Comparison of ENCODE assay signal across 20 cellular contexts in the genomic region with DNA sequence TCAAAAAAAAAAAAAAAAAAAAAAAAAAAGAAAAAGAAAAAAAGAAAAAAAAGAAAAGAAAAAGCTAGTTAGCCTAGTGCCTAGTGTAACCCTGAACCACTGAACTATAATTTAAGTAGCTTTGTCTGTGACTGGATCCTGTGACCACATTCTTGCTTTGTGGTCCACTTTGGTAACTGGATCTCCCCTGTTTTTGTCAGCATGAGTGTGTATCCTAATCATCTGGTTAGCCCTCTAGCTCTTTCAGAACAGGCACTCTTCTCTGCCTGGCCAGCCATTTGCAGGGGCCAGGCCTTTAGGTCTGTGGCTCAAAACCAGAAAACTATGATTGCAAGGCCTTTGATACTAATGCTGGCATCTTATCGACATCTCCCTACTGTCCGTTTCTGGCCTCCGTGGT. TPM values are rescaled to one million over a fixed set of nuclear protein-coding genes. Genes with fewer than 3 reads are reported as not detected.
DNase-seq lines count a peak whose midpoint lies in the region; ATAC-seq and TF ChIP-seq lines count a peak whose summit lies in the region.
"Had no signal": no experiment of that assay in that cellular context is flagged by ENCODE, and none has a peak within 500 bp of the region (broad histone marks: within the 10 kb centered on the region; RNA-seq: fewer than 3 reads in every experiment).

No MANE protein-coding gene starts in this region.

- H3K27ac ChIP-seq in SJCRH30 = no peak overlapping the region
- no peak overlapping the region for H3K27ac ChIP-seq in osteoblast (ENCODE audit: low read depth, low read length)
- H3K27ac ChIP-seq: BLaER1 treated with 17β-estradiol and CSF1 and Interleukin-3, amounts not matched to agents 10 nM and 100 nM had no signal

- H3K27me3 ChIP-seq in SJCRH30 (no peaks in the 10 kb centered on the region), osteoblast (ENCODE audit: insufficient read depth, low read length) (no peaks in the 10 kb centered on the region)
- H3K27me3 ChIP-seq: BLaER1 treated with 17β-estradiol and CSF1 and Interleukin-3, amounts not matched to agents 10 nM and 100 nM had no signal

- H3K79me2 ChIP-seq in osteoblast (ENCODE audit: insufficient read depth, low read length) = no peaks in the 10 kb centered on the region

- peak; percentile 40 for ATAC-seq in stimulated activated naive CD8-positive, alpha-beta T cell treated with anti-CD3 and anti-CD28 coated beads, Interleukin-15, amount 100 ng/mL, for 72 hours
- no peak for ATAC-seq in stimulated activated naive CD8-positive, alpha-beta T cell treated with anti-CD3 and anti-CD28 coated beads, Interleukin-15, Interleukin-2, amounts not matched to agents 100 U/mL and 50 U/mL, for 24 hours
- ATAC-seq: CD8-positive, alpha-beta T cell; PC-3 had no signal

- no peaks in the 10 kb centered on the region for H3K36me3 ChIP-seq in SJCRH30
- H3K36me3 ChIP-seq in osteoblast (ENCODE audit: insufficient read depth, low read length) = no peaks in the 10 kb centered on the region
- H3K36me3 ChIP-seq: BLaER1 treated with 17β-estradiol and CSF1 and Interleukin-3, amounts not matched to agents 10 nM and 100 nM had no signal

- TF ChIP-seq CTCF in osteoblast (IDR thresholded peaks at IDR 0.05; ENCODE audit: extremely low read depth, low read depth, low read length) (no peak), lower leg skin (IDR thresholded peaks at IDR 0.05) (no peak)

- DNase-seq in stimulated activated naive CD8-positive, alpha-beta T cell treated with anti-CD3 and anti-CD28 coated beads, Interleukin-15, amount 100 ng/mL, for 72 hours = no peak
- DNase-seq in stimulated activated naive CD8-positive, alpha-beta T cell treated with anti-CD3 and anti-CD28 coated beads, Interleukin-15, Interleukin-2, amounts not matched to agents 100 U/mL and 50 U/mL, for 24 hours = no peak
- DNase-seq in SJCRH30 (peak; percentile 37 to 67), osteoblast (ENCODE audit: insufficient read length, low spot score, missing footprints) (no peak), lower leg skin (ENCODE audit: low spot score in 2 of 2) (no peak), pons (ENCODE audit: low spot score) (no peak), iPS-NIHi7 (ENCODE audit: extremely low spot score) (no peak)
- DNase-seq in activated CD4-positive, alpha-beta T cell treated with anti-CD3 and anti-CD28 coated beads for 4 hours = no peak
- DNase-seq: Calu3; CD8-positive, alpha-beta T cell; DMS53; H7; HFFc6; Kasumi-1; NCI-H1105; NCI-H2081 treated with DMSO at 0.1 percent for 48 hours; NCI-H226; NCI-H524 treated with DMSO at 0.1 percent for 48 hours; PC-3 had no signal

- 93 to 96% methylated on average over 3 of the region's 3 CpGs for WGBS in lower leg skin, 2 donors

- TF ChIP-seq POLR2A in lower leg skin (IDR thresholded peaks at IDR 0.05) = no peak

- no peaks in the 10 kb centered on the region for H3K27me3 Mint-ChIP-seq in stimulated activated naive CD8-positive, alpha-beta T cell treated with anti-CD3 and anti-CD28 coated beads, Interleukin-15, amount 100 ng/mL, for 72 hours

- no peak overlapping the region for H3K4me2 ChIP-seq in osteoblast (ENCODE audit: insufficient read depth, low read length)
- H3K4me2 ChIP-seq: BLaER1 treated with 17β-estradiol and CSF1 and Interleukin-3, amounts not matched to agents 10 nM and 100 nM had no signal

- no peak overlapping the region for H3K27ac Mint-ChIP-seq in stimulated activated naive CD8-positive, alpha-beta T cell treated with anti-CD3 and anti-CD28 coated beads, Interleukin-15, amount 100 ng/mL, for 72 hours
- H3K27ac Mint-ChIP-seq: CD8-positive, alpha-beta T cell; HFFc6 had no signal

- no peak overlapping the region for H3K4me3 ChIP-seq in SJCRH30
- no peak overlapping the region for H3K4me3 ChIP-seq in osteoblast (ENCODE audit: insufficient read depth, low read length)
- no peak overlapping the region for H3K4me3 ChIP-seq in lower leg skin (ENCODE audit: low read depth, poor library complexity, severe bottlenecking)
- H3K4me3 ChIP-seq: BLaER1 treated with 17β-estradiol and CSF1 and Interleukin-3, amounts not matched to agents 10 nM and 100 nM had no signal

- H2AFZ ChIP-seq in osteoblast (ENCODE audit: low read length) = peak overlapping the region; percentile 19

- H3K4me1 Mint-ChIP-seq in stimulated activated naive CD8-positive, alpha-beta T cell treated with anti-CD3 and anti-CD28 coated beads, Interleukin-15, amount 100 ng/mL, for 72 hours = no peaks in the 10 kb centered on the region

- no peak overlapping the region for H3K4me3 Mint-ChIP-seq in stimulated activated naive CD8-positive, alpha-beta T cell treated with anti-CD3 and anti-CD28 coated beads, Interleukin-15, amount 100 ng/mL, for 72 hours
- H3K4me3 Mint-ChIP-seq: CD8-positive, alpha-beta T cell; HFFc6 had no signal

- H3K9me3 Mint-ChIP-seq in stimulated activated naive CD8-positive, alpha-beta T cell treated with anti-CD3 and anti-CD28 coated beads, Interleukin-15, amount 100 ng/mL, for 72 hours = no peaks in the 10 kb centered on the region
- H3K9me3 Mint-ChIP-seq: CD8-positive, alpha-beta T cell; HFFc6 had no signal

- intact Hi-C loops in lower leg skin (cut with DNase I; ENCODE audit: low total_unique reads) = no loop called here

- no peaks in the 10 kb centered on the region for H3K9me3 ChIP-seq in SJCRH30 (replicated peaks)
- no peaks in the 10 kb centered on the region for H3K9me3 ChIP-seq in osteoblast (ENCODE audit: low read depth, low read length)

- H3K4me1 ChIP-seq in SJCRH30 (peaks cover 18% of the 10 kb centered on the region), osteoblast (ENCODE audit: insufficient read depth, low read length) (peaks cover 7% of the 10 kb centered on the region)
- H3K4me1 ChIP-seq: BLaER1 treated with 17β-estradiol and CSF1 and Interleukin-3, amounts not matched to agents 10 nM and 100 nM had no signal

- no peaks in the 10 kb centered on the region for H4K20me1 ChIP-seq in osteoblast (ENCODE audit: insufficient read depth, low read length)
- H4K20me1 ChIP-seq: BLaER1 treated with 17β-estradiol and CSF1 and Interleukin-3, amounts not matched to agents 10 nM and 100 nM had no signal

RNA-seq across cellular contexts. Expression of a gene that starts 40.6 kb away (rescaled TPM):
- total RNA-seq in SJCRH30 (2014; rRNA removed; shearing (Covaris generic)) = 0.20 and 0.51 TPM in 2 replicates
- total RNA-seq in osteoblast = 1.1 and 2.1 TPM in 2 replicates
- total RNA-seq in lower leg skin = 1 to 10 TPM in 3 of 4 donors, under 1 TPM in 1; 0.95 to 2.6 (median 1.3) TPM

RNA-seq across cellular contexts. Expression of a gene that starts 41.0 kb away (rescaled TPM):
- 33.2 and 37.3 TPM in 2 replicates for total RNA-seq in SJCRH30 (2014; rRNA removed; shearing (Covaris generic))
- total RNA-seq in osteoblast = 42.0 and 45.4 TPM in 2 replicates
- 10 to 100 TPM; 18.4 to 28.5 (median 23.9) TPM for total RNA-seq in lower leg skin

Comparison
In these comparisons a context has a peak if more than half of its experiments do, and no peak if none do; other contexts are left out.
1. DNase-seq: peak in SJCRH30 (2 of 2); none in stimulated activated naive CD8-positive, alpha-beta T cell treated with anti-CD3 and anti-CD28 coated beads, Interleukin-15, amount 100 ng/mL, for 72 hours (0 of 2), stimulated activated naive CD8-positive, alpha-beta T cell treated with anti-CD3 and anti-CD28 coated beads, Interleukin-15, Interleukin-2, amounts not matched to agents 100 U/mL and 50 U/mL, for 24 hours (single experiment), osteoblast (single experiment), activated CD4-positive, alpha-beta T cell treated with anti-CD3 and anti-CD28 coated beads for 4 hours (0 of 2), lower leg skin (0 of 2), pons (single experiment) and iPS-NIHi7 (single experiment).